In genomic region chr13:98693756-98694155, GRCh38 we compare ENCODE assay signal across 34 cellular contexts. TPM values are rescaled to one million over a fixed set of nuclear protein-coding genes. Genes with fewer than 3 reads are reported as not detected.
"Had no signal": no experiment of that assay in that cellular context is flagged by ENCODE, and none has a peak within 500 bp of the region (broad histone marks: within the 10 kb centered on the region; RNA-seq: fewer than 3 reads in every experiment).

No MANE protein-coding gene starts in this region.

- H3K4me3 ChIP-seq: heart right ventricle, left lung, lower lobe of right lung, ovary, sigmoid colon, spleen, suprapubic skin, thoracic aorta, tibial artery, upper lobe of right lung had no signal

- H3K9me3 ChIP-seq: heart right ventricle, left lung, lower lobe of right lung, neutrophil, ovary, sigmoid colon, spleen, suprapubic skin, thoracic aorta, tibial artery, upper lobe of right lung had no signal

- H3K9me3 Mint-ChIP-seq: mesothelial cell of epicardium; naive B cell; natural killer cell; stimulated activated effector memory CD8-positive, alpha-beta T cell treated with anti-CD3 and anti-CD28 coated beads, Interleukin-12 subunit alpha, Interleukin-12 subunit beta, amount 100 ng/mL, for 72 hours; stimulated activated naive CD8-positive, alpha-beta T cell treated with anti-CD3 and anti-CD28 coated beads, Interleukin-15, Interleukin-2, amounts not matched to agents 100 ng/mL and 50 ng/mL, for 24 hours had no signal

- H3K4me1 Mint-ChIP-seq: mesothelial cell of epicardium; naive B cell; natural killer cell; stimulated activated effector memory CD8-positive, alpha-beta T cell treated with anti-CD3 and anti-CD28 coated beads, Interleukin-12 subunit alpha, Interleukin-12 subunit beta, amount 100 ng/mL, for 72 hours had no signal

- H3K27me3 ChIP-seq: left lung, neutrophil, ovary, sigmoid colon, suprapubic skin, tibial artery, upper lobe of right lung had no signal

- H3K4me1 ChIP-seq: heart right ventricle, left lung, lower lobe of right lung, sigmoid colon, spleen, suprapubic skin, tibial artery, upper lobe of right lung had no signal

- DNase-seq: heart right ventricle; hippocampal formation; kidney glomerular epithelial cell; left cardiac atrium; left lung; lower lobe of right lung; mammary epithelial cell; mesenchymal stem cell; naive B cell; natural killer cell; occipital lobe; ovary; retina; right cardiac atrium; sigmoid colon; small intestine; spleen; stimulated activated CD4-positive, alpha-beta T cell treated with anti-CD3 and anti-CD28 coated beads, Interleukin-4, amount 100 ng/mL, for 24 hours; stimulated activated naive CD4-positive, alpha-beta T cell; tibial artery; trophoblast cell; upper lobe of right lung had no signal

- H3K36me3 ChIP-seq: heart right ventricle, left lung, lower lobe of right lung, neutrophil, ovary, sigmoid colon, spleen, suprapubic skin, thoracic aorta, tibial artery, upper lobe of right lung had no signal

- H3K36me3 Mint-ChIP-seq: mesothelial cell of epicardium; naive B cell; natural killer cell; stimulated activated effector memory CD8-positive, alpha-beta T cell treated with anti-CD3 and anti-CD28 coated beads, Interleukin-12 subunit alpha, Interleukin-12 subunit beta, amount 100 ng/mL, for 72 hours had no signal

- H3K27ac ChIP-seq: heart right ventricle, left lung, lower lobe of right lung, neutrophil, ovary, sigmoid colon, spleen, suprapubic skin, thoracic aorta, tibial artery, upper lobe of right lung had no signal

- FAIRE-seq: keratinocyte, urothelium cell line had no signal

- H3K4me3 Mint-ChIP-seq: mesothelial cell of epicardium; naive B cell; natural killer cell; stimulated activated effector memory CD8-positive, alpha-beta T cell treated with anti-CD3 and anti-CD28 coated beads, Interleukin-12 subunit alpha, Interleukin-12 subunit beta, amount 100 ng/mL, for 72 hours; stimulated activated naive CD8-positive, alpha-beta T cell treated with anti-CD3 and anti-CD28 coated beads, Interleukin-15, Interleukin-2, amounts not matched to agents 100 ng/mL and 50 ng/mL, for 24 hours had no signal

- H3K27ac Mint-ChIP-seq: mesothelial cell of epicardium; naive B cell; natural killer cell; progenitor cell of endocrine pancreas; stimulated activated effector memory CD8-positive, alpha-beta T cell treated with anti-CD3 and anti-CD28 coated beads, Interleukin-12 subunit alpha, Interleukin-12 subunit beta, amount 100 ng/mL, for 72 hours; stimulated activated naive CD8-positive, alpha-beta T cell treated with anti-CD3 and anti-CD28 coated beads, Interleukin-15, Interleukin-2, amounts not matched to agents 100 ng/mL and 50 ng/mL, for 24 hours had no signal

- H3K27me3 Mint-ChIP-seq: progenitor cell of endocrine pancreas had no signal

RNA-seq across cellular contexts. Expression of gene SLC15A1, which starts 58.7 kb away (rescaled TPM):
- total RNA-seq: heart right ventricle, left cardiac atrium, left lung, lower lobe of right lung, mononuclear cell, natural killer cell, occipital lobe, spleen, subcutaneous adipose tissue, thoracic aorta, upper lobe of right lung had no signal
- polyA plus RNA-seq: neural cell, right cardiac atrium had no signal
